Comparison of ENCODE assay signal across 16 cellular contexts in the genomic region with DNA sequence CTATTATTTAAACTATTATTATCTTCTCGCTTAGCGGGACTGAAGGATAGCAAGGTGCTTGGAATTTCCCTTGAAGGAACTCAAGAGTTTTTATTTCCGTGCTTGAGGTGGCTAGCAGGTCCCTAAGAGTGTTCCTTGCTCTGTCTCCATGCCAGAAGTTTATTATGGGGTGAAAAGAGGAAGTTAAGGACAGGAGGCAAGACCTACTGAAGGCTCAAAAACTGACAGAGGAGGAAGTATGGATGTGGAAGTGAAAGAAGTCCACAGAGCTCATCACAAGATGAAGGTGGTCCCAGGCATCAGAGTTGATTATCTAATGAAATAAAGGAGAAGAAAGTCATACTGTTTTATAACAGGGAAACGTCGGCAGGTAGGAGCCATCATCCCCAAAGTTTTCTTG. TPM values are rescaled to one million over a fixed set of nuclear protein-coding genes. Genes with fewer than 3 reads are reported as not detected.
DNase-seq lines count a peak whose midpoint lies in the region; ATAC-seq, FAIRE-seq and TF ChIP-seq lines count a peak whose summit lies in the region.
"Had no signal": no experiment of that assay in that cellular context is flagged by ENCODE, and none has a peak within 500 bp of the region (broad histone marks: within the 10 kb centered on the region; RNA-seq: fewer than 3 reads in every experiment).

No MANE protein-coding gene starts in this region.

- POLR2A ChIA-PET in GM12878 (lab: Charles Lee): no interaction called here

- no peak for TF ChIP-seq EP300 in GM12878 (IDR thresholded peaks at IDR 0.05; ENCODE audit: borderline replicate concordance in 1 of 2, control insufficient read depth in 1 of 2, low read depth in 2 of 2, low read length in 2 of 2)

- H3K27me3 Mint-ChIP-seq in Calu3 (ENCODE audit: unreplicated experiment): no peaks in the 10 kb centered on the region
- no peaks in the 10 kb centered on the region for H3K27me3 Mint-ChIP-seq in osteocyte (ENCODE audit: unreplicated experiment)
- H3K27me3 Mint-ChIP-seq: activated naive CD4-positive, alpha-beta T cell treated with anti-CD3 and anti-CD28 coated beads, Interleukin-2, amount 50 U/mL, for 24 hours had no signal

- TF ChIP-seq CTCF in GM12878 (IDR thresholded peaks at IDR 0.05 in 2 of 3, conservative IDR thresholded peaks at IDR 0.05 in 1 of 3; ENCODE audit: control insufficient read depth in 2 of 3, extremely low read depth in 1 of 3, insufficient read depth in 1 of 3, low read depth in 3 of 3, low read length in 3 of 3): no peak
- no peak for TF ChIP-seq CTCF in Calu3 (IDR thresholded peaks at IDR 0.05; ENCODE audit: unreplicated experiment)
- no peak for TF ChIP-seq CTCF in osteocyte (IDR thresholded peaks at IDR 0.05)

- no peaks in the 10 kb centered on the region for H3K27me3 ChIP-seq in GM12878 (replicated peaks in 1 of 2; ENCODE audit: control insufficient read depth in 2 of 2, insufficient read depth in 2 of 2, low read length in 1 of 2)
- H3K27me3 ChIP-seq: gastrocnemius medialis, Peyer's patch had no signal

- in situ Hi-C loops in GM12878 (cut with MboI): no loop called here

- H3K9me3 Mint-ChIP-seq in Calu3 (ENCODE audit: low read depth, unreplicated experiment) (no peaks in the 10 kb centered on the region), osteocyte (ENCODE audit: unreplicated experiment) (peaks cover 5% of the 10 kb centered on the region)
- H3K9me3 Mint-ChIP-seq: activated naive CD4-positive, alpha-beta T cell treated with anti-CD3 and anti-CD28 coated beads, Interleukin-2, amount 50 U/mL, for 24 hours; CD8-positive, alpha-beta T cell; GM23338 had no signal

- H3K36me3 Mint-ChIP-seq in Calu3 (ENCODE audit: insufficient read depth, unreplicated experiment) (no peaks in the 10 kb centered on the region), osteocyte (ENCODE audit: unreplicated experiment) (peaks cover 25% of the 10 kb centered on the region)
- H3K36me3 Mint-ChIP-seq: activated naive CD4-positive, alpha-beta T cell treated with anti-CD3 and anti-CD28 coated beads, Interleukin-2, amount 50 U/mL, for 24 hours; CD8-positive, alpha-beta T cell had no signal

- BruUV-seq in GM12878 (replicated peaks; lab: Mats Ljungman, UMichigan): no TSS peak
- no TSS peak for BruUV-seq in Calu3 (replicated peaks; lab: Mats Ljungman, UMichigan)

- H2AFZ ChIP-seq in GM12878 (ENCODE audit: control insufficient read depth, low read depth, low read length): no peak overlapping the region
- H2AFZ ChIP-seq: GM23338 had no signal

- no peaks in the 10 kb centered on the region; the same call in 2 of the 3 replicates for H3K9me3 ChIP-seq in GM12878 (replicated peaks; ENCODE audit: control insufficient read depth, insufficient read depth, low read length)
- H3K9me3 ChIP-seq: gastrocnemius medialis, Peyer's patch had no signal

- no peak overlapping the region for H3K4me2 ChIP-seq in GM12878 (ENCODE audit: control insufficient read depth, insufficient read depth)
- H3K4me2 ChIP-seq: GM23338 had no signal

- SMC1A ChIA-PET in GM12878 (lab: Charles Lee; ENCODE audit: uncharacterized antibody, unreplicated experiment): interaction anchor here (1.4 kb wide), 1 partner anchor 9 kb away, joined by 3 read pairs; no protein-coding TSS in a partner anchor

- no peaks in the 10 kb centered on the region for H3K79me2 ChIP-seq in GM12878 (ENCODE audit: control insufficient read depth, insufficient read depth, low read length)

- H4K20me1 ChIP-seq in GM12878 (ENCODE audit: control insufficient read depth, insufficient read depth): no peaks in the 10 kb centered on the region

- no peak for FAIRE-seq in GM12878 (lab: Jason Lieb, UNC)

- ATAC-seq in GM18517 (IDR thresholded peaks at IDR 0.05; ENCODE audit: unreplicated experiment): peak; percentile 58
- peak; percentile 46 for ATAC-seq in HG03457 (IDR thresholded peaks at IDR 0.05; ENCODE audit: unreplicated experiment)
- peak; percentile 49 for ATAC-seq in GM12878
- ATAC-seq: CD8-positive, alpha-beta T cell; GM23338 had no signal

- RAD21 ChIA-PET in GM12878 (lab: Charles Lee; ENCODE audit: unreplicated experiment): no interaction called here

- no peak overlapping the region for H3K27ac ChIP-seq in GM12878 (ENCODE audit: control insufficient read depth, insufficient read depth)
- H3K27ac ChIP-seq: gastrocnemius medialis had no signal

- H3K27ac Mint-ChIP-seq in Calu3 (ENCODE audit: unreplicated experiment) (no peak overlapping the region), osteocyte (ENCODE audit: unreplicated experiment) (no peak overlapping the region)
- H3K27ac Mint-ChIP-seq: activated naive CD4-positive, alpha-beta T cell treated with anti-CD3 and anti-CD28 coated beads, Interleukin-2, amount 50 U/mL, for 24 hours; CD8-positive, alpha-beta T cell; GM23338 had no signal

- CTCF ChIA-PET in GM12878 (lab: Yijun Ruan, JAX) (interaction anchor here (0.8 to 2.5 kb wide), 3 partner anchors 9 to 19 kb away, joined by 3 to 8 read pairs (median 4); no protein-coding TSS in a partner anchor), Calu3 (lab: Charles Lee) (no interaction called here)

- H3K4me1 Mint-ChIP-seq in Calu3 (ENCODE audit: low read depth, unreplicated experiment): peaks cover 7% of the 10 kb centered on the region
- H3K4me1 Mint-ChIP-seq in osteocyte (ENCODE audit: unreplicated experiment): no peaks in the 10 kb centered on the region
- H3K4me1 Mint-ChIP-seq: activated naive CD4-positive, alpha-beta T cell treated with anti-CD3 and anti-CD28 coated beads, Interleukin-2, amount 50 U/mL, for 24 hours had no signal

- H3K9ac ChIP-seq in GM12878 (ENCODE audit: control insufficient read depth, insufficient read depth, low read length): no peak overlapping the region

- 22% methylated on average over 5 of the region's 5 CpGs for WGBS in GM12878 (ENCODE audit: insufficient coverage, insufficient replicate concordance, low lambda C conversion rate, missing lambda C conversion rate)

- TF ChIP-seq POLR2A in GM12878 (IDR thresholded peaks at IDR 0.05; ENCODE audit: low read depth, low read length): no peak

- no peak overlapping the region for H3K4me3 ChIP-seq in GM12878
- H3K4me3 ChIP-seq: gastrocnemius medialis, GM23338, Peyer's patch had no signal

- H3K4me3 Mint-ChIP-seq in Calu3 (ENCODE audit: low read depth, unreplicated experiment) (no peak overlapping the region), osteocyte (ENCODE audit: unreplicated experiment) (no peak overlapping the region)
- H3K4me3 Mint-ChIP-seq: activated naive CD4-positive, alpha-beta T cell treated with anti-CD3 and anti-CD28 coated beads, Interleukin-2, amount 50 U/mL, for 24 hours; CD8-positive, alpha-beta T cell; GM23338 had no signal

- no peak for TF ChIP-seq RAD21 in GM12878 (IDR thresholded peaks at IDR 0.05; ENCODE audit: insufficient read depth, low read depth, low read length)

- H3K4me1 ChIP-seq in GM12878 (ENCODE audit: control insufficient read depth, insufficient read depth, low read length): peaks cover 4% of the 10 kb centered on the region; the same call in 1 of the 2 replicates
- H3K4me1 ChIP-seq: Peyer's patch had no signal

- intact Hi-C loops in GM12878 (cut with micrococcal nuclease; ENCODE audit: unreplicated experiment): no loop called here
- intact Hi-C loops in Calu3 (cut with micrococcal nuclease; ENCODE audit: unreplicated experiment): no loop called here

- DNase-seq in GM12878 (ENCODE audit: low read depth, low spot score) (no peak), pons (ENCODE audit: low spot score) (peak; percentile 86), Calu3 (no peak), osteocyte (ENCODE audit: extremely low spot score, unreplicated experiment) (no peak), retina (no peak), NCI-H526 treated with DMSO at 0.1 percent for 48 hours (lab: John Stamatoyannopoulos, UW) (no peak)
- DNase-seq: CD8-positive, alpha-beta T cell; cortex of kidney; gastrocnemius medialis; mesendoderm; NCI-H1436 treated with DMSO at 0.1 percent for 48 hours; Peyer's patch had no signal

- H3K36me3 ChIP-seq in GM12878 (ENCODE audit: control insufficient read depth in 2 of 2, insufficient read depth in 2 of 2, low read length in 1 of 2): peaks cover 0 to 7% of the 10 kb centered on the region in 2 experiments; a peak in 2 of 4 replicates

TF ChIP-seq in GM12878, 131 proteins besides CTCF, POLR2A, EP300 and RAD21:
- TF ChIP-seq ZNF24 (IDR thresholded peaks at IDR 0.05): no peak
- TF ChIP-seq SPI1 (IDR thresholded peaks at IDR 0.05; ENCODE audit: borderline replicate concordance, insufficient read depth, low read depth, low read length): peak; percentile 46; the same call in 1 of the 2 replicates

RNA-seq across cellular contexts. Expression of a gene that starts 9.5 kb away (rescaled TPM):
- 11.3 and 11.7 TPM in 2 replicates for total RNA-seq in GM12878 (2013; cell fraction: nucleolus; rRNA removed)
- 22.3 and 26.5 TPM in 2 replicates for total RNA-seq in GM12878 (2014; rRNA removed)
- 21.7 and 23.0 TPM in 2 replicates for total RNA-seq in GM12878 (2014; rRNA removed; fragmentation: Illumina TruSeq; extraction: Trizol)
- 19.0 and 19.8 TPM in 2 replicates for total RNA-seq in GM12878 (2021)
- polyA plus RNA-seq in GM12878 (2011; ENCODE audit: low read depth): 22.8 TPM
- 38.4 and 42.8 TPM in 2 replicates for polyA plus RNA-seq in GM12878 (2011; rRNA removed)
- 26.5 and 36.6 TPM in 2 replicates for polyA plus RNA-seq in GM12878 (2011; cell fraction: cytosol; rRNA removed)
- polyA plus RNA-seq in GM12878 (2011; cell fraction: nucleus; rRNA removed): 13.5 and 14.8 TPM in 2 replicates
- polyA plus RNA-seq in GM12878 (2012): 17.5 and 23.2 TPM in 2 replicates
- polyA plus RNA-seq in GM12878 (2014; fragmentation: Illumina TruSeq; extraction: Trizol): 36.5 and 56.9 TPM in 2 replicates
- polyA plus RNA-seq in GM12878 (2014; fragmentation: Nextera tagmentation; extraction: Ambion mirVana): 10 to 100 TPM; 36.0 to 50.1 TPM
- 29.8 and 30.6 TPM in 2 replicates for polyA plus RNA-seq in GM12878 (2014; rRNA removed)
- polyA plus RNA-seq in GM12878 (2016; fragmentation: Nextera tagmentation; extraction: Ambion mirVana): 10 to 100 TPM; 26.7 to 31.4 TPM
- polyA minus RNA-seq in GM12878 (2011; rRNA and poly(A)+ RNA removed): 12.4 and 18.4 TPM in 2 replicates
- 2.8 and 6.2 TPM in 2 replicates for polyA minus RNA-seq in GM12878 (2011; cell fraction: cytosol; rRNA and poly(A)+ RNA removed)
- 10.4 and 14.9 TPM in 2 replicates for polyA minus RNA-seq in GM12878 (2011; cell fraction: nucleus; rRNA and poly(A)+ RNA removed)
- total RNA-seq in Calu3 (2022): 31.9 and 33.7 TPM in 2 replicates
- 29.2 and 29.9 TPM in 2 replicates for total RNA-seq in osteocyte
